In the genomic region with DNA sequence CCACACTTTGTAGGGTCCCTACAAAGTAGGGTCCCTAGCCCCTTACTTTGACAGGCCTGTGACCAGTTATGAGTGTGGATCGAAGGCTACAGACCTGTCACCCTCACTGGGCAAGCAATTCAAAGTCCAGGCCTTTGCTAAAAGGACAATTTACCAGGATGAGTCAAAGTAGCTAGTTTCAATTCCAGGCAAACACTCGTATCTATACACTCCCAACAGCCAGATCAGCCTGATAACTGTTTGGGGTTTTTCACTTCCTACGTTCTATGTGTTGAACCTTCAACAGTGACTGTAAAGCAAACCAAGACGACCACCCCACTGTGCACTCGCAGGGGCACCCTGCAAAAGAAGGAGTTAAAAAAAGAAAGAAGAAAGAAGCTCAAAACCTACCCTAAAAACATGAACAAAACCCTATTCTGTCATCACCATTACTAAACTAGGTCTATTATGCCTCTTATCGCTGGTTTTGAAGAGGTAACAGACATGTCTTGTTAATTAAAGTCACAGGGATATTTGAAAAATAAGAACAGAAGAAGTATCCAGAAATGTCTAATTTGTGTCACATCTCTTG, we compare ENCODE assay signal across 11 cellular contexts. TPM values are rescaled to one million over a fixed set of nuclear protein-coding genes. Genes with fewer than 3 reads are reported as not detected.
A peak's percentile ranks its signal among the peaks of the same experiment; 100 is the strongest.
DNase-seq lines count a peak whose midpoint lies in the region; ATAC-seq and TF ChIP-seq lines count a peak whose summit lies in the region.
"Had no signal": no experiment of that assay in that cellular context is flagged by ENCODE, and none has a peak within 500 bp of the region (broad histone marks: within the 10 kb centered on the region; RNA-seq: fewer than 3 reads in every experiment).

No MANE protein-coding gene starts in this region.

- H3K4me1 Mint-ChIP-seq in activated T-helper 17 cell treated with anti-CD3 and anti-CD28 coated beads, Interleukin-2, amount 50 U/mL, for 72 hours, result peaks cover 21% of the 10 kb centered on the region
- H3K4me1 Mint-ChIP-seq in memory B cell, result peaks cover 42% of the 10 kb centered on the region

- H3K27ac Mint-ChIP-seq in activated T-helper 17 cell treated with anti-CD3 and anti-CD28 coated beads, Interleukin-2, amount 50 U/mL, for 72 hours, result no peak overlapping the region
- peak overlapping the region; percentile 82 for H3K27ac Mint-ChIP-seq in memory B cell

- intact Hi-C loops in left ventricle myocardium superior (cut with micrococcal nuclease), result no loop called here

- H3K27me3 Mint-ChIP-seq in activated T-helper 17 cell treated with anti-CD3 and anti-CD28 coated beads, Interleukin-2, amount 50 U/mL, for 72 hours, result peaks cover 16% of the 10 kb centered on the region
- H3K27me3 Mint-ChIP-seq in memory B cell, result no peaks in the 10 kb centered on the region

- H3K27ac ChIP-seq in right atrium auricular region, result peak overlapping the region; percentile 90 to 92
- H3K27ac ChIP-seq: C4-2B had no signal

- peak overlapping the region; percentile 67 to 88 for H3K4me3 ChIP-seq in right atrium auricular region
- H3K4me3 ChIP-seq: MG63 had no signal

- no peaks in the 10 kb centered on the region for H3K9me3 ChIP-seq in right atrium auricular region
- H3K9me3 ChIP-seq: MG63 had no signal

- H3K9me3 Mint-ChIP-seq in activated T-helper 17 cell treated with anti-CD3 and anti-CD28 coated beads, Interleukin-2, amount 50 U/mL, for 72 hours, result no peaks in the 10 kb centered on the region
- H3K9me3 Mint-ChIP-seq in memory B cell, result no peaks in the 10 kb centered on the region

- H3K27me3 ChIP-seq in right atrium auricular region, result no peaks in the 10 kb centered on the region

- no peak for ATAC-seq in left ventricle myocardium superior
- peak; percentile 4 for ATAC-seq in activated T-helper 17 cell treated with anti-CD3 and anti-CD28 coated beads, Interleukin-2, amount 50 U/mL, for 72 hours (replicated peaks)
- ATAC-seq in memory B cell (ENCODE audit: low read depth), result no peak

- peak overlapping the region; percentile 30 for H3K4me3 Mint-ChIP-seq in activated T-helper 17 cell treated with anti-CD3 and anti-CD28 coated beads, Interleukin-2, amount 50 U/mL, for 72 hours
- H3K4me3 Mint-ChIP-seq in memory B cell, result peak overlapping the region; percentile 72

- no peaks in the 10 kb centered on the region for H3K36me3 Mint-ChIP-seq in activated T-helper 17 cell treated with anti-CD3 and anti-CD28 coated beads, Interleukin-2, amount 50 U/mL, for 72 hours (ENCODE audit: low read depth)
- H3K36me3 Mint-ChIP-seq in memory B cell, result peaks cover 5% of the 10 kb centered on the region

- DNase-seq in right atrium auricular region (ENCODE audit: low spot score) (no peak), left ventricle myocardium superior (no peak), memory B cell (ENCODE audit: low spot score in 2 of 2) (no peak), hepatic stellate cell (ENCODE audit: low spot score) (no peak), COLO668 (lab: John Stamatoyannopoulos, UW; ENCODE audit: unreplicated experiment) (no peak)
- DNase-seq in stimulated activated CD4-positive, alpha-beta T cell treated with anti-CD3 and anti-CD28 coated beads, Interleukin-1b, Interleukin-23, amount 100 ng/mL, for 48 hours, result no peak
- DNase-seq in stimulated activated CD4-positive, alpha-beta T cell treated with anti-CD3 and anti-CD28 coated beads, Interleukin-4, amount 100 ng/mL, for 24 hours, result no peak
- DNase-seq: activated effector memory CD4-positive, alpha-beta T cell treated with Interleukin-2 at 50 U/mL for 16 hours; MG63 had no signal

- peaks cover 13% of the 10 kb centered on the region for H3K36me3 ChIP-seq in right atrium auricular region
- H3K36me3 ChIP-seq: MG63 had no signal

- H3K4me1 ChIP-seq in right atrium auricular region, result peaks cover 0 to 64% of the 10 kb centered on the region in 2 donors

- no peak for TF ChIP-seq CTCF in right atrium auricular region (IDR thresholded peaks at IDR 0.05)

RNA-seq across cellular contexts. Expression of a gene that starts 3.2 kb away (rescaled TPM):
- total RNA-seq in right atrium auricular region, result 10 to 100 TPM; 66.2 to 96.3 TPM
- 33.7 TPM for total RNA-seq in left ventricle myocardium superior
- total RNA-seq in activated T-helper 17 cell treated with anti-CD3 and anti-CD28 coated beads, Interleukin-2, amount 50 U/mL, for 72 hours, result 1 to 10 TPM; 1.1 to 2.1 TPM

Comparison
In these comparisons a context has a peak if more than half of its experiments do, and no peak if none do; other contexts are left out.
1. RNA of a gene that starts 3.2 kb away (total RNA-seq): 66.2 to 96.3 TPM in right atrium auricular region and 33.7 TPM in left ventricle myocardium superior (single experiment); 1.1 to 2.1 TPM in activated T-helper 17 cell treated with anti-CD3 and anti-CD28 coated beads, Interleukin-2, amount 50 U/mL, for 72 hours; every median in the first group is over 10 times any median in the second.